ENCODE assay signal across 1 cellular context in the genomic region with DNA sequence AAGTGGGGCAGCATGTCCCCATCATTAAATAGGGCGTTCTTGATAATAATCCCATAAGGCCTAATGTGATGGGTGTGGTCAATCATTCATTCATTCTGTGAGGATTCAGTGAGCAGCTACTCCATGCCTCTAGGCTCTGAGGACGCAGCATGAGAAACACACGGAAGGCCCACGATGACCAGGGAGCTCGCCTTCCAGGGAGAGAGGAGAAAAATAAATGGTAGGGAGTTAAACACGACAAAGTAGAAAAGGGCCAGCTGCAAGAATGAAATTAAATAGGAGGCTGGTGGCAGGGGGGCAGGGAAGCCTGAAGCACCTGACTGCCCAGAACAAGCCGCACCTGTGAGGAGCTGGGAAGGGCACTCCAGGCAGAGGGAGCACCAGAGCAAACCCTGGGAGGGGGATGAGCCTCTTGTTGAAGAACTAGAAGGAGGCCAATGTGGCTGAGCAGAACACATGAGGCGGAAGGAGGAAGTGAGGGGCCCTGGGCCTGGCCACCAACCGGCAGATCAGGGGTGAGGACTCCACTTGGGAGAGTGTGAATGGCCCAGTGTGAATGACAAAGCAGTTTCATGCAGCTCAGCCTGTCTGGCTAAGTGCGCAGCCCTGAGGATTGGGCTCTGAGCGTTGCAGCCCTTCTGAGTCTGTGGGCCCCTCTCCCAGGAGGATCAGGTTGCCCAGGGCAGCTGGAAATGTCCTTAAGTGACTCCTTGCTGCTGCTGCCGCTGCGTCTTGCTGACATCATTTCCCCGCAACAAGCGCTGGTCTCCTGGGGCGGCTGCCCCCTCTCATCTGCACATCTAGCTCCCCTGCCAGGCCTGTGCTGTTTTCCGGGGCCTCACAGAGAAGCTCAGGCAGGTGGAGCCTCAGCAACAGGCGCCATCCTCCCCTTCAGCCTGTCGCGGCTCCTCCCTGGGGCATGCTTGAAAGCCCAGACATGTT.
TF ChIP-seq lines count a peak whose summit lies in the region.

No MANE protein-coding gene starts in this region.

TF ChIP-seq in IMR-90, 13 proteins besides CTCF, POLR2A, EP300 and RAD21:
- peak; percentile 73; the same call in 1 of the 2 replicates for TF ChIP-seq NFE2L2 (IDR thresholded peaks at IDR 0.05; ENCODE audit: low read depth, low read length)
- TF ChIP-seq CHD1 (IDR thresholded peaks at IDR 0.05; ENCODE audit: low read depth, low read length): no peak
- TF ChIP-seq SMC3 (IDR thresholded peaks at IDR 0.05; ENCODE audit: low read depth, low read length): no peak
